ENCODE assay signal across 8 cellular contexts in the genomic region with DNA sequence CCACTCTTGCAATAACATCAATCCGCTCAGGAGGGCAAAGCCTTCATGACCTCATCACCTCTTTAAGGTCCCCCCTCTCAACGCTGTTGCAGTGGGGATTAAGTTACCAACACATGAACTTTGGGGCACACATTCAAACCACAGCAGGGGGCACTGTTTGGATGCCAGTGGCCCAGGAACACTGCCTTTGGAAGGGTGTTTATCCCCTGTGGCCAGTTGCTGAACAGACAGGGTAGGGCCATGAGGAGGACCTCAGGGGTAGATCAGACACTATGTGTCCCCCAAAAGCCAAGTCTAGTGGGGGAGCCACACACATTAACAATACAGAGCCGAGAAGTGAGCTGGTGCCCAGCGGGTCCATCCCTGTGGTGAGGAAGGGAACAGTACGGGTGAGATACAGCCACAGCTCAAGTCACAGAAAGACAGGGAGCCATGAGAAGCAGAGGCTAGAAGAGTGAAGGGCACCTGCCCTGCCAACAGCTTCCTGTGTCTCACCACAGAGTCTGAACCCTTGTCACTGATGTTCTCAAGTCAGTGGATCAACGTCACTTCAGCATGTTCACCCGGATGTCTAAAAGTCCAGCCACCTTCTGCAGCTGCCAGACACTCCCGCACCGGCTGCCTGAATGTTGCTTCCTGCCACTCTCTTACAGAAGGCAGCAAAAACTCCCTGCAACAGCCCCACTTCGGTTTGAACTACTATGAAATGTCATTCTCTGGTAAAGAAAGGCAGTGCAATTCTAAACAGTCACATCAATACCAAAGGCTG. TPM values are rescaled to one million over a fixed set of nuclear protein-coding genes. Genes with fewer than 3 reads are reported as not detected.
DNase-seq lines count a peak whose midpoint lies in the region; ATAC-seq, FAIRE-seq and TF ChIP-seq lines count a peak whose summit lies in the region.

No MANE protein-coding gene starts in this region.

- DNase-seq in T-helper 9 cell: peak; percentile 78
- peak; percentile 47 for DNase-seq in dermis blood vessel endothelial cell
- peak; percentile 57 for DNase-seq in stimulated activated CD8-positive, alpha-beta memory T cell treated with anti-CD3 and anti-CD28 coated beads, Interleukin-12 subunit alpha, Interleukin-12 subunit beta, amount 100 ng/mL, for 1 hour (ENCODE audit: low read depth)
- no peak for DNase-seq in D721Med (ENCODE audit: insufficient read length, low spot score)
- no peak for DNase-seq in SK-N-DZ (ENCODE audit: low spot score)
- no peak for DNase-seq in coronary artery (ENCODE audit: low spot score)

- ATAC-seq in HG02759 (IDR thresholded peaks at IDR 0.05; ENCODE audit: unreplicated experiment): peak; percentile 75

- TF ChIP-seq CTCF in GM12874 (IDR thresholded peaks at IDR 0.05; ENCODE audit: insufficient read depth, low read depth, low read length): peak; percentile 27
- no peak for TF ChIP-seq CTCF in D721Med (IDR thresholded peaks at IDR 0.05; ENCODE audit: insufficient read depth, missing control alignments)
- TF ChIP-seq CTCF in coronary artery (IDR thresholded peaks at IDR 0.05): no peak

- FAIRE-seq in D721Med (lab: Jason Lieb, UNC): no peak

- peak overlapping the region in 1 of 2 donors; percentile 32 for H3K27ac ChIP-seq in coronary artery

- no peak overlapping the region for H3K4me3 ChIP-seq in coronary artery

RNA-seq across cellular contexts. Expression of gene MXD4, which starts 19.9 kb away (rescaled TPM):
- total RNA-seq in dermis blood vessel endothelial cell: 92.1 and 94.1 TPM in 2 replicates
- polyA plus RNA-seq in SK-N-DZ (2014; cell fraction: cytosol; rRNA removed): 24.6 and 29.0 TPM in 2 replicates
- 38.6 and 38.7 TPM in 2 replicates for polyA plus RNA-seq in SK-N-DZ (2014; cell fraction: nucleus; rRNA removed)

RNA-seq across cellular contexts. Expression of gene HAUS3, which starts 39.8 kb away (rescaled TPM):
- 14.0 and 15.8 TPM in 2 replicates for total RNA-seq in dermis blood vessel endothelial cell
- 16.7 and 22.6 TPM in 2 replicates for polyA plus RNA-seq in SK-N-DZ (2014; cell fraction: cytosol; rRNA removed)
- 34.7 and 51.8 TPM in 2 replicates for polyA plus RNA-seq in SK-N-DZ (2014; cell fraction: nucleus; rRNA removed)

RNA-seq across cellular contexts. Expression of gene POLN, which starts 39.8 kb away (rescaled TPM):
- total RNA-seq in dermis blood vessel endothelial cell: 2.7 and 5.8 TPM in 2 replicates
- polyA plus RNA-seq in SK-N-DZ (2014; cell fraction: cytosol; rRNA removed): 0.07 and 0.17 TPM in 2 replicates
- not detected in 2 replicates for polyA plus RNA-seq in SK-N-DZ (2014; cell fraction: nucleus; rRNA removed)

Comparison
In these comparisons a context has a peak if more than half of its experiments do, and no peak if none do; other contexts are left out.
1. DNase-seq: peak in T-helper 9 cell (single experiment), dermis blood vessel endothelial cell (single experiment) and stimulated activated CD8-positive, alpha-beta memory T cell treated with anti-CD3 and anti-CD28 coated beads, Interleukin-12 subunit alpha, Interleukin-12 subunit beta, amount 100 ng/mL, for 1 hour (single experiment); none in D721Med (single experiment), SK-N-DZ (single experiment) and coronary artery (single experiment).